In genomic region chr2:114926303-114926702, GRCh38 we compare ENCODE assay signal across 16 cellular contexts.
DNase-seq lines count a peak whose midpoint lies in the region; ATAC-seq and TF ChIP-seq lines count a peak whose summit lies in the region.
"Had no signal": no experiment of that assay in that cellular context is flagged by ENCODE, and none has a peak within 500 bp of the region (broad histone marks: within the 10 kb centered on the region; RNA-seq: fewer than 3 reads in every experiment).

No MANE protein-coding gene starts in this region.

- H3K27ac ChIP-seq in heart left ventricle (peak overlapping the region in 1 of 12 donors; percentile 8), left ventricle myocardium inferior (replicated peaks) (peak overlapping the region; percentile 57)
- H3K27ac ChIP-seq: 22Rv1; A549; BLaER1 treated with 17β-estradiol and CSF1 and Interleukin-3, amounts not matched to agents 10 nM and 100 nM; C4-2B had no signal

- ATAC-seq in Right ventricle myocardium inferior (peak; percentile 64), heart left ventricle (no peak), sciatic nerve (peak; percentile 79)
- ATAC-seq: A549; CD8-positive, alpha-beta T cell had no signal

- TF ChIP-seq CTCF in heart left ventricle (IDR thresholded peaks at IDR 0.05) = no peak
- no peak for TF ChIP-seq CTCF in left ventricle myocardium inferior (IDR thresholded peaks at IDR 0.05; ENCODE audit: borderline replicate concordance)

- DNase-seq in Right ventricle myocardium inferior (ENCODE audit: missing footprints) (peak; percentile 53), heart left ventricle (no peak), left ventricle myocardium inferior (no peak), cardiac septum (ENCODE audit: low spot score) (no peak), sciatic nerve (ENCODE audit: low spot score) (no peak)
- DNase-seq: AML-193; Caco-2; Calu3; CD4-positive, alpha-beta T cell; CD8-positive, alpha-beta T cell; DMS79 treated with DMSO at 0.1 percent for 48 hours; GF-D8 had no signal

- H3K4me1 ChIP-seq in heart left ventricle (no peaks in the 10 kb centered on the region), left ventricle myocardium inferior (no peaks in the 10 kb centered on the region)
- H3K4me1 ChIP-seq: A549; BLaER1 treated with 17β-estradiol and CSF1 and Interleukin-3, amounts not matched to agents 10 nM and 100 nM; Caco-2 had no signal

- 71 to 76% (median 74%) methylated on average over 4 of the region's 4 CpGs for WGBS in heart left ventricle, 4 donors

- H3K9me3 ChIP-seq in heart left ventricle (peaks cover 0 to 21% (median 8%) of the 10 kb centered on the region in 12 donors), left ventricle myocardium inferior (replicated peaks) (peaks cover 33% of the 10 kb centered on the region)
- H3K9me3 ChIP-seq: A549, Caco-2 had no signal

- H3K27me3 ChIP-seq in heart left ventricle (no peaks in the 10 kb centered on the region), left ventricle myocardium inferior (ENCODE audit: low read depth) (no peaks in the 10 kb centered on the region)
- H3K27me3 ChIP-seq: BLaER1 treated with 17β-estradiol and CSF1 and Interleukin-3, amounts not matched to agents 10 nM and 100 nM had no signal

- TF ChIP-seq POLR2A in heart left ventricle (IDR thresholded peaks at IDR 0.05) = no peak

- no peak overlapping the region for H3K4me3 ChIP-seq in heart left ventricle
- no peak overlapping the region for H3K4me3 ChIP-seq in left ventricle myocardium inferior
- H3K4me3 ChIP-seq: A549; BLaER1 treated with 17β-estradiol and CSF1 and Interleukin-3, amounts not matched to agents 10 nM and 100 nM had no signal

- intact Hi-C loops in Right ventricle myocardium inferior (cut with DNase I) = no loop called here
- intact Hi-C loops in heart left ventricle (cut with DNase I) = no loop called here
- intact Hi-C loops in left ventricle myocardium inferior (cut with micrococcal nuclease) = no loop called here
- intact Hi-C loops in cardiac septum (cut with DNase I) = no loop called here
- intact Hi-C loops in sciatic nerve (cut with DNase I) = no loop called here

- H3K36me3 ChIP-seq in heart left ventricle (no peaks in the 10 kb centered on the region), left ventricle myocardium inferior (no peaks in the 10 kb centered on the region)
- H3K36me3 ChIP-seq: BLaER1 treated with 17β-estradiol and CSF1 and Interleukin-3, amounts not matched to agents 10 nM and 100 nM had no signal

Comparison
In these comparisons a context has a peak if more than half of its experiments do, and no peak if none do; other contexts are left out.
1. ATAC-seq: peak in Right ventricle myocardium inferior (single experiment) and sciatic nerve (single experiment); none in heart left ventricle (0 of 4).